ENCODE assay signal across 20 cellular contexts in the genomic region with DNA sequence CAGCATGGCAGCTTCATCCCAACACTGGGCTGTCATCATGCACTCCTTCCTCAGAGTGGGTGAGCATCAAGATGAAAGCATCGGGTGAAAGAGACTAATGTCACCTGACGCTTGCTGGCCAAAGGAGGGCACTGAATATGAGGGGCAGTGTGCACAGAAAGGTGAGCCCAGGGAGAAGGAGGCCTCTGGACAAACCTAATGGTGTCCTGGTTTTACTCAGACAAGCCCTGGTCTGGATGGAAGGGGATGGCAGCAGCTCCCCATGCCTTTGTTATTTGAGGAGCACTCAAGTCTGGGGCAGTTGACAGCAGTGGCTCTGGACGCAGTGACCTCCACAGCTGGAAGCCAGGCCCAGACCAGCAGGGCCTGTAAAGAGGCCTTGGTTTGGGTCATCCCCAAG.
DNase-seq lines count a peak whose midpoint lies in the region; ATAC-seq, FAIRE-seq and TF ChIP-seq lines count a peak whose summit lies in the region.
"Had no signal": no experiment of that assay in that cellular context is flagged by ENCODE, and none has a peak within 500 bp of the region (broad histone marks: within the 10 kb centered on the region; RNA-seq: fewer than 3 reads in every experiment).

No MANE protein-coding gene starts in this region.

- intact Hi-C loops in cardiac septum (cut with DNase I), result no loop called here

- DNase-seq in cardiac septum (ENCODE audit: low spot score), result peak; percentile 69
- DNase-seq in right atrium auricular region (ENCODE audit: low spot score), result no peak
- peak; percentile 49 for DNase-seq in mesenteric fat pad (ENCODE audit: low spot score)
- DNase-seq in HTR-8/SVneo (ENCODE audit: insufficient read length, low spot score), result no peak
- DNase-seq: AML-193; Caco-2; Calu3; CD4-positive, alpha-beta T cell; CD8-positive, alpha-beta T cell; DMS79 treated with DMSO at 0.1 percent for 48 hours; GF-D8 had no signal

- no peak for FAIRE-seq in HTR-8/SVneo (lab: Jason Lieb, UNC)
- FAIRE-seq: A549, D721Med, G401.6, GM12891, GM19239 had no signal

- no peak for TF ChIP-seq CTCF in right atrium auricular region (IDR thresholded peaks at IDR 0.05)

- no peaks in the 10 kb centered on the region for H3K36me3 ChIP-seq in right atrium auricular region
- H3K36me3 ChIP-seq: BLaER1 treated with 17β-estradiol and CSF1 and Interleukin-3, amounts not matched to agents 10 nM and 100 nM had no signal

- H3K4me1 ChIP-seq in right atrium auricular region, result no peaks in the 10 kb centered on the region
- H3K4me1 ChIP-seq: A549; BLaER1 treated with 17β-estradiol and CSF1 and Interleukin-3, amounts not matched to agents 10 nM and 100 nM; Caco-2 had no signal

- no peak overlapping the region for H3K4me3 ChIP-seq in right atrium auricular region
- H3K4me3 ChIP-seq: A549; BLaER1 treated with 17β-estradiol and CSF1 and Interleukin-3, amounts not matched to agents 10 nM and 100 nM had no signal

- no peak overlapping the region for H3K27ac ChIP-seq in right atrium auricular region
- H3K27ac ChIP-seq: 22Rv1; A549; BLaER1 treated with 17β-estradiol and CSF1 and Interleukin-3, amounts not matched to agents 10 nM and 100 nM; C4-2B had no signal

- ATAC-seq in HG02840 (IDR thresholded peaks at IDR 0.05; ENCODE audit: low FRiP score, unreplicated experiment), result no peak
- ATAC-seq: A549; CD8-positive, alpha-beta T cell had no signal

- no peaks in the 10 kb centered on the region for H3K27me3 ChIP-seq in right atrium auricular region
- H3K27me3 ChIP-seq: BLaER1 treated with 17β-estradiol and CSF1 and Interleukin-3, amounts not matched to agents 10 nM and 100 nM had no signal

- no peaks in the 10 kb centered on the region for H3K9me3 ChIP-seq in right atrium auricular region
- H3K9me3 ChIP-seq: A549; BLaER1 treated with 17β-estradiol and CSF1 and Interleukin-3, amounts not matched to agents 10 nM and 100 nM; Caco-2 had no signal

Comparison
In these comparisons a context has a peak if more than half of its experiments do, and no peak if none do; other contexts are left out.
1. DNase-seq: peak in cardiac septum (single experiment) and mesenteric fat pad (single experiment); none in right atrium auricular region (single experiment) and HTR-8/SVneo (single experiment).